Comparison of ENCODE assay signal across 8 cellular contexts in the genomic region with DNA sequence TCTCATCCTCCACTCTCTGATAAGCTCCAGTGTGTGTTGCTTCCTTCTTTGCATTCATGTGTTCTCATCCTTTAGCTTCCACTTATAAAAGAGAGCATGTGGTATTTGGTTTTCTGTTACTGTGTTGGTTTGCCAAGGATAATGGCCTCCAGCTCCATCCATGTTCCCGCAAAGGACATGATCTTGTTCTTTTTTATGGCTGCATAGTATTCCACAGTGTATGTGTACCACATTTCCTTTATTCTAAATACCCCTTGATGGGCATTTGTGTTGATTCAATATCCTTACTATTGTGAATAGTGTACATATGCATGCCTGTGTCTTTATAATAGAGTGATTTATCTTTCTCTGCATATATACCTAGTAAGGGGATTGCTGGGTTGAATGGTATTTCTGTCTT.
"Had no signal": no experiment of that assay in that cellular context is flagged by ENCODE, and none has a peak within 500 bp of the region (broad histone marks: within the 10 kb centered on the region; RNA-seq: fewer than 3 reads in every experiment).

No MANE protein-coding gene starts in this region.

- DNase-seq: GDM1, GF-D8 had no signal

- ATAC-seq: GM12878 had no signal

- H3K4me3 ChIP-seq: GM12878 had no signal

- FAIRE-seq: G401.6, GM12878, GM12891, GM12892, GM18507, GM19239 had no signal
